In the genomic region with DNA sequence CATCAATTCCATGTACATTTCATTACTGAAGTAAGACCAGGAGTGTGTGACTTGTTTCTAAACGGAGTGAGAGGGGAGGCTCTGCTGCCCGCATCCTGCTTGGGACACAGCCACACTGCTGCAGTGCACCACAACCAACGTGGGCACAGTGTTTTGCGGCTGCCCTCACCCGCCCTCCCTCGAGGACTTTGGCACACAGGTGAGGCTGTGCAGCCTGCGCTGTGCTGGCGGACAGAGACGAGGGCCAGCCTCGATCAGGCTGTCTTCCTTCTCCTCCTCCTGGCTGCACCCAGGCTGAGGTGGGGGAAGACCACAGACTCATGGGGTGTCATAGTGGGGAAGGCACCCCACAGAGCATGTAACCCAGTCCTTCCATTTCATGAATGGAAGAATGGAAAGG, we compare ENCODE assay signal across 15 cellular contexts. TPM values are rescaled to one million over a fixed set of nuclear protein-coding genes. Genes with fewer than 3 reads are reported as not detected.
DNase-seq lines count a peak whose midpoint lies in the region; ATAC-seq and TF ChIP-seq lines count a peak whose summit lies in the region.
"Had no signal": no experiment of that assay in that cellular context is flagged by ENCODE, and none has a peak within 500 bp of the region (broad histone marks: within the 10 kb centered on the region; RNA-seq: fewer than 3 reads in every experiment).

No MANE protein-coding gene starts in this region.

- H3K27me3 Mint-ChIP-seq in chondrocyte (ENCODE audit: low read depth) = peaks cover 67% of the 10 kb centered on the region

- peaks cover 18% of the 10 kb centered on the region for H3K4me1 Mint-ChIP-seq in chondrocyte (ENCODE audit: low read depth)

- ATAC-seq in HG02884 (IDR thresholded peaks at IDR 0.05; ENCODE audit: unreplicated experiment) = no peak
- ATAC-seq: left cardiac atrium had no signal

- DNase-seq in activated effector memory CD4-positive, alpha-beta T cell treated with Interleukin-2 at 50 U/mL for 16 hours = peak; percentile 15
- DNase-seq in activated effector memory CD4-positive, alpha-beta T cell treated with anti-CD3 and anti-CD28 coated beads, Interleukin-2, amount 50 U/mL, for 16 hours = no peak
- DNase-seq in SW480 (ENCODE audit: low spot score) = peak; percentile 46
- DNase-seq in chondrocyte (ENCODE audit: low spot score) = peak; percentile 72
- DNase-seq in stimulated activated CD8-positive, alpha-beta memory T cell treated with anti-CD3 and anti-CD28 coated beads, Interleukin-4, amount 100 ng/mL, for 48 hours = peak; percentile 70
- DNase-seq in HuH-7 (ENCODE audit: low spot score) = no peak
- DNase-seq in NCI-H146 treated with DMSO at 0.1 percent for 48 hours (lab: John Stamatoyannopoulos, UW; ENCODE audit: unreplicated experiment) = no peak
- DNase-seq: Calu3, GDM1, hippocampal formation, left cardiac atrium, NCI-H2107, WERI-Rb-1 had no signal

- no peak overlapping the region for H3K4me3 Mint-ChIP-seq in chondrocyte (ENCODE audit: unreplicated experiment)

- no peaks in the 10 kb centered on the region for H3K9me3 Mint-ChIP-seq in chondrocyte (ENCODE audit: low read depth)
- H3K9me3 Mint-ChIP-seq: activated T-helper 2 cell treated with anti-CD3 and anti-CD28 coated beads, Interferon-gamma antibody, Interleukin-2, Interleukin-4, amounts not matched to agents 10 μg/mL and 5 μg/mL and 100 μg/mL, durations not matched to agents 14 hours and 24 hours and 36 hours had no signal

- TF ChIP-seq CTCF in chondrocyte (IDR thresholded peaks at IDR 0.05) = no peak

- no peaks in the 10 kb centered on the region for H3K36me3 Mint-ChIP-seq in chondrocyte (ENCODE audit: low read depth)

- no peak overlapping the region for H3K27ac Mint-ChIP-seq in chondrocyte (ENCODE audit: unreplicated experiment)
- H3K27ac Mint-ChIP-seq: activated T-helper 2 cell treated with anti-CD3 and anti-CD28 coated beads, Interferon-gamma antibody, Interleukin-2, Interleukin-4, amounts not matched to agents 10 μg/mL and 5 μg/mL and 100 μg/mL, durations not matched to agents 14 hours and 24 hours and 36 hours had no signal

RNA-seq across cellular contexts. Expression of gene H6PD, which starts 31.0 kb away (rescaled TPM):
- 37.0 to 41.4 TPM (median 38.9 TPM) in 3 replicates for total RNA-seq in chondrocyte

Comparison
In these comparisons a context has a peak if more than half of its experiments do, and no peak if none do; other contexts are left out.
1. DNase-seq: peak in activated effector memory CD4-positive, alpha-beta T cell treated with Interleukin-2 at 50 U/mL for 16 hours (single experiment), SW480 (single experiment), chondrocyte (single experiment) and stimulated activated CD8-positive, alpha-beta memory T cell treated with anti-CD3 and anti-CD28 coated beads, Interleukin-4, amount 100 ng/mL, for 48 hours (single experiment); none in activated effector memory CD4-positive, alpha-beta T cell treated with anti-CD3 and anti-CD28 coated beads, Interleukin-2, amount 50 U/mL, for 16 hours (single experiment), HuH-7 (single experiment) and NCI-H146 treated with DMSO at 0.1 percent for 48 hours (single experiment).